Comparison of ENCODE assay signal across 8 cellular contexts in the genomic region with DNA sequence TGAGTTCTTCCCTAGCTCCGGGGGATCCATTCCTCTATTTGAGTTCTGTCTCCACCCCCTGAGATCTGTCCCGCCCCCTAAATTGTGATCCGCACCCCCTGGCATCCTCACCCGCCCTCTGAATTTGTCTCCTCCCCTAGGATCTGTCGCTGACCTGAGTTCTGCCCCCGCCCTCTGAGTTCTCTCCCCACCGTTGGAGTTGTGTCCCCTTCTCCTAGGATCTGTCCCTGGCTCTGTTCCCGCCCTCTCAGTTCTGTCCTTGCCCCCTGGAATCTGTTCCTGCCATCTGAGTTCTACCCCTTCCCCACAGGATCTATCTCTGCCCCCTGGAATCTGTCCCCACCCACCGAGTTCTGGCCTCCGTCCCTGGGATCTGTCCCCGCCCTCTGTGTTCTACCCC. TPM values are rescaled to one million over a fixed set of nuclear protein-coding genes. Genes with fewer than 3 reads are reported as not detected.
DNase-seq lines count a peak whose midpoint lies in the region; ATAC-seq, FAIRE-seq and TF ChIP-seq lines count a peak whose summit lies in the region.

No MANE protein-coding gene starts in this region.

- no peak overlapping the region for H3K27ac ChIP-seq in thoracic aorta

- no peak for FAIRE-seq in GM12892 (lab: Jason Lieb, UNC)

- H3K36me3 ChIP-seq in thoracic aorta: no peaks in the 10 kb centered on the region

- peak overlapping the region; percentile 94 for H3K4me3 ChIP-seq in thoracic aorta

- peak overlapping the region; percentile 78 for H3K4me3 Mint-ChIP-seq in activated CD8-positive, alpha-beta memory T cell treated with anti-CD3 and anti-CD28 coated beads, Interleukin-2, amount 10 ng/mL, durations not matched to agents 7 days and 5 days
- H3K4me3 Mint-ChIP-seq in T-helper 17 cell: peak overlapping the region; percentile 85

- peaks cover 6% of the 10 kb centered on the region for H3K36me3 Mint-ChIP-seq in activated CD8-positive, alpha-beta memory T cell treated with anti-CD3 and anti-CD28 coated beads, Interleukin-2, amount 10 ng/mL, durations not matched to agents 7 days and 5 days
- peaks cover 14% of the 10 kb centered on the region for H3K36me3 Mint-ChIP-seq in T-helper 17 cell (ENCODE audit: low read depth)

- intact Hi-C loops in left cardiac atrium (cut with DNase I): loop anchor here (5.0 to 10.0 kb wide), 2 partner anchors 50 to 218 kb away; no protein-coding TSS in a partner anchor

- H3K27ac Mint-ChIP-seq in activated CD8-positive, alpha-beta memory T cell treated with anti-CD3 and anti-CD28 coated beads, Interleukin-2, amount 10 ng/mL, durations not matched to agents 7 days and 5 days: peak overlapping the region; percentile 80
- H3K27ac Mint-ChIP-seq in T-helper 17 cell: no peak overlapping the region

- no peaks in the 10 kb centered on the region for H3K27me3 ChIP-seq in thoracic aorta (replicated peaks; ENCODE audit: insufficient read depth)

- H3K27me3 Mint-ChIP-seq in activated CD8-positive, alpha-beta memory T cell treated with anti-CD3 and anti-CD28 coated beads, Interleukin-2, amount 10 ng/mL, durations not matched to agents 7 days and 5 days: peaks cover 48% of the 10 kb centered on the region
- peaks cover 50% of the 10 kb centered on the region for H3K27me3 Mint-ChIP-seq in T-helper 17 cell

- TF ChIP-seq CTCF in thoracic aorta (IDR thresholded peaks at IDR 0.05): no peak

- no peak for TF ChIP-seq POLR2A in GM12892 (IDR thresholded peaks at IDR 0.05; ENCODE audit: low read depth, low read length)

- DNase-seq in activated CD8-positive, alpha-beta memory T cell treated with anti-CD3 and anti-CD28 coated beads, Interleukin-2, amount 10 ng/mL, durations not matched to agents 7 days and 5 days: peak; percentile 56
- no peak for DNase-seq in activated CD8-positive, alpha-beta memory T cell treated with anti-CD3 and anti-CD28 coated beads, Interleukin-2, amount 50 U/mL, for 4 hours
- no peak for DNase-seq in T-helper 17 cell
- peak; percentile 61 for DNase-seq in left cardiac atrium
- no peak for DNase-seq in thoracic aorta (ENCODE audit: low spot score)
- DNase-seq in GM12892 (ENCODE audit: insufficient read length): no peak
- no peak for DNase-seq in activated gamma-delta T cell treated with Interleukin-2 at 50 U/mL for 16 hours
- no peak for DNase-seq in KG1 (lab: John Stamatoyannopoulos, UW)

- no peaks in the 10 kb centered on the region for H3K9me3 Mint-ChIP-seq in activated CD8-positive, alpha-beta memory T cell treated with anti-CD3 and anti-CD28 coated beads, Interleukin-2, amount 10 ng/mL, durations not matched to agents 7 days and 5 days (ENCODE audit: low read depth)

- H3K9me3 ChIP-seq in T-helper 17 cell (ENCODE audit: control insufficient read depth, low read length, poor library complexity, severe bottlenecking) (no peaks in the 10 kb centered on the region), thoracic aorta (no peaks in the 10 kb centered on the region)

- H3K4me1 Mint-ChIP-seq in activated CD8-positive, alpha-beta memory T cell treated with anti-CD3 and anti-CD28 coated beads, Interleukin-2, amount 10 ng/mL, durations not matched to agents 7 days and 5 days: peaks cover 43% of the 10 kb centered on the region
- peaks cover 39% of the 10 kb centered on the region for H3K4me1 Mint-ChIP-seq in T-helper 17 cell

- CTCF ChIA-PET in activated CD8-positive, alpha-beta memory T cell treated with anti-CD3 and anti-CD28 coated beads, Interleukin-2, amount 10 ng/mL, durations not matched to agents 7 days and 5 days (lab: Charles Lee): interaction anchor here (0.6 to 2.6 kb wide), 15 partner anchors 9 to 180 kb away, joined by 3 to 31 read pairs (median 5); partner anchors contain the start of gene PIH1D1

- peaks cover 8 to 9% of the 10 kb centered on the region in 2 donors for H3K4me1 ChIP-seq in thoracic aorta (ENCODE audit: control insufficient read depth in 1 of 2, low read depth in 2 of 2)

- ATAC-seq in activated CD8-positive, alpha-beta memory T cell treated with anti-CD3 and anti-CD28 coated beads, Interleukin-2, amount 10 ng/mL, durations not matched to agents 7 days and 5 days: no peak
- ATAC-seq in T-helper 17 cell: no peak
- ATAC-seq in left cardiac atrium: peak in 1 of 2 donors; percentile 0
- no peak for ATAC-seq in thoracic aorta (ENCODE audit: insufficient number of reproducible peaks, low FRiP score, low read depth)

RNA-seq across cellular contexts. Expression of gene SLC17A7, which starts 1.0 kb away (rescaled TPM):
- under 1 TPM; 0.19 to 0.55 TPM for total RNA-seq in activated CD8-positive, alpha-beta memory T cell treated with anti-CD3 and anti-CD28 coated beads, Interleukin-2, amount 10 ng/mL, durations not matched to agents 7 days and 5 days
- not detected for total RNA-seq in T-helper 17 cell
- total RNA-seq in left cardiac atrium: 1 to 10 TPM; 1.7 to 2.5 TPM
- total RNA-seq in thoracic aorta: 1 to 10 TPM in 1 of 2 donors, under 1 TPM in 1; 0.54 to 2.8 TPM
- polyA plus RNA-seq in GM12892 (2012; ENCODE audit: missing spikeins): not detected

RNA-seq across cellular contexts. Expression of gene PIH1D1, which starts 9.3 kb away (rescaled TPM):
- total RNA-seq in activated CD8-positive, alpha-beta memory T cell treated with anti-CD3 and anti-CD28 coated beads, Interleukin-2, amount 10 ng/mL, durations not matched to agents 7 days and 5 days: 100 to 1,000 TPM; 148 to 158 TPM
- total RNA-seq in T-helper 17 cell: 100 to 1,000 TPM; 147 to 150 TPM
- total RNA-seq in left cardiac atrium: 10 to 100 TPM; 32.2 to 42.5 TPM
- 10 to 100 TPM; 60.2 to 95.4 TPM for total RNA-seq in thoracic aorta
- polyA plus RNA-seq in GM12892 (2012; ENCODE audit: missing spikeins): 114 TPM

RNA-seq across cellular contexts. Expression of gene ALDH16A1, which starts 10.7 kb away (rescaled TPM):
- total RNA-seq in activated CD8-positive, alpha-beta memory T cell treated with anti-CD3 and anti-CD28 coated beads, Interleukin-2, amount 10 ng/mL, durations not matched to agents 7 days and 5 days: 10 to 100 TPM; 37.2 to 45.2 TPM
- total RNA-seq in T-helper 17 cell: 10 to 100 TPM; 34.8 to 38.0 TPM
- total RNA-seq in left cardiac atrium: 10 to 100 TPM; 16.8 to 17.5 TPM
- 10 to 100 TPM; 21.8 to 29.8 TPM for total RNA-seq in thoracic aorta
- 1.9 TPM for polyA plus RNA-seq in GM12892 (2012; ENCODE audit: missing spikeins)

RNA-seq across cellular contexts. Expression of gene GFY, which starts 17.2 kb away (rescaled TPM):
- not detected for total RNA-seq in activated CD8-positive, alpha-beta memory T cell treated with anti-CD3 and anti-CD28 coated beads, Interleukin-2, amount 10 ng/mL, durations not matched to agents 7 days and 5 days
- total RNA-seq in T-helper 17 cell (not detected), left cardiac atrium (not detected), thoracic aorta (not detected)
- polyA plus RNA-seq in GM12892 (2012; ENCODE audit: missing spikeins): not detected

RNA-seq across cellular contexts. Expression of gene PTH2, which starts 19.1 kb away (rescaled TPM):
- total RNA-seq in activated CD8-positive, alpha-beta memory T cell treated with anti-CD3 and anti-CD28 coated beads, Interleukin-2, amount 10 ng/mL, durations not matched to agents 7 days and 5 days: not detected
- total RNA-seq in T-helper 17 cell: not detected
- not detected for total RNA-seq in left cardiac atrium
- total RNA-seq in thoracic aorta: not detected
- polyA plus RNA-seq in GM12892 (2012; ENCODE audit: missing spikeins): not detected

Comparison
In these comparisons a context has a peak if more than half of its experiments do, and no peak if none do; other contexts are left out.
1. DNase-seq: peak in activated CD8-positive, alpha-beta memory T cell treated with anti-CD3 and anti-CD28 coated beads, Interleukin-2, amount 10 ng/mL, durations not matched to agents 7 days and 5 days (single experiment) and left cardiac atrium (single experiment); none in activated CD8-positive, alpha-beta memory T cell treated with anti-CD3 and anti-CD28 coated beads, Interleukin-2, amount 50 U/mL, for 4 hours (single experiment), T-helper 17 cell (0 of 3), thoracic aorta (single experiment), GM12892 (single experiment), activated gamma-delta T cell treated with Interleukin-2 at 50 U/mL for 16 hours (single experiment) and KG1 (single experiment).